14 cellular contexts compared by ENCODE assay signal in the genomic region with DNA sequence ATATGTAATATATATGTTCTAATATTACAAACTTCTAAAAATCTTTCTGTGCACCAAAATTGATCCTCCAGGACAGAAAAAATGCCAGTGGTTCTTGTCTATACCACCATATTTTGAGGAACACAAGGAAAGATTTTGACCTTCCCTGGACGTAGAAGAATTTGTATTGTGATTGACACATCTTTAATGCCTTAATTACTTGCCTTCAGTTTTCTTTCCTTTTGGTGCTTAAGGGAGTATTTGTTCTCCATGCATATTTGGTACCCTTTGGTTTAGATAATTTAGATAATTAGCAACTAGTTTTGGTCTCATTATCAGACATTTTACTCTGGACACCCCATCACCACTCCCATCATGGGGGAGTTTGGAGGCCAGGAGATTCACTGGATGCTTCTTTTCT. TPM values are rescaled to one million over a fixed set of nuclear protein-coding genes. Genes with fewer than 3 reads are reported as not detected.
DNase-seq lines count a peak whose midpoint lies in the region; ATAC-seq and TF ChIP-seq lines count a peak whose summit lies in the region.
"Had no signal": no experiment of that assay in that cellular context is flagged by ENCODE, and none has a peak within 500 bp of the region (broad histone marks: within the 10 kb centered on the region; RNA-seq: fewer than 3 reads in every experiment).

No MANE protein-coding gene starts in this region.

- H3K4me3 Mint-ChIP-seq in CD4-positive, CD25-positive, alpha-beta regulatory T cell, result peak overlapping the region; percentile 88 to 90 (median 88)
- H3K4me3 Mint-ChIP-seq in WTC11 (no peak overlapping the region), immature natural killer cell (peak overlapping the region in 3 of 5 donors; percentile 12 to 59 (median 41))
- H3K4me3 Mint-ChIP-seq: type B pancreatic cell had no signal

- no peaks in the 10 kb centered on the region for H3K27me3 Mint-ChIP-seq in CD4-positive, CD25-positive, alpha-beta regulatory T cell
- H3K27me3 Mint-ChIP-seq in WTC11 (ENCODE audit: low read depth) (no peaks in the 10 kb centered on the region), immature natural killer cell (ENCODE audit: low read depth in 3 of 3) (peaks cover 0 to 2% (median 0%) of the 10 kb centered on the region in 3 donors)
- H3K27me3 Mint-ChIP-seq: progenitor cell of endocrine pancreas, type B pancreatic cell had no signal

- no peak overlapping the region for H3K4me2 ChIP-seq in DND-41 (ENCODE audit: insufficient read depth, low read length)

- intact Hi-C loops in psoas muscle (cut with DNase I) (no loop called here), left cardiac atrium (cut with DNase I) (no loop called here)

- H3K27ac Mint-ChIP-seq in CD4-positive, CD25-positive, alpha-beta regulatory T cell, result peak overlapping the region; percentile 95 to 99 (median 97)
- H3K27ac Mint-ChIP-seq in WTC11, result 0 out of 2 replicates have a peak overlapping the region, but pooled peaks have one; percentile 34
- peak overlapping the region; percentile 72 to 94 (median 80) for H3K27ac Mint-ChIP-seq in immature natural killer cell
- H3K27ac Mint-ChIP-seq: progenitor cell of endocrine pancreas, type B pancreatic cell had no signal

- no peaks in the 10 kb centered on the region for H3K9me3 Mint-ChIP-seq in CD4-positive, CD25-positive, alpha-beta regulatory T cell
- no peaks in the 10 kb centered on the region for H3K9me3 Mint-ChIP-seq in WTC11
- no peaks in the 10 kb centered on the region for H3K9me3 Mint-ChIP-seq in immature natural killer cell
- H3K9me3 Mint-ChIP-seq: type B pancreatic cell had no signal

- peak overlapping the region; percentile 88 for H3K27ac ChIP-seq in CD4-positive, CD25-positive, alpha-beta regulatory T cell (ENCODE audit: insufficient read depth, low read length, poor library complexity, severe bottlenecking)
- H3K27ac ChIP-seq in DND-41 (ENCODE audit: low read length) (peak overlapping the region; percentile 16; the same call in 1 of the 2 replicates), psoas muscle (no peak overlapping the region)
- H3K27ac ChIP-seq: epithelial cell of prostate had no signal

- H3K9ac ChIP-seq in DND-41 (ENCODE audit: low read depth, low read length), result no peak overlapping the region

- H3K79me2 ChIP-seq in DND-41 (ENCODE audit: insufficient read depth, low read length), result peaks cover 78% of the 10 kb centered on the region

- peaks cover 57% of the 10 kb centered on the region for H4K20me1 ChIP-seq in DND-41 (ENCODE audit: insufficient read depth, low read length)

- no peaks in the 10 kb centered on the region for H3K27me3 ChIP-seq in CD4-positive, CD25-positive, alpha-beta regulatory T cell (ENCODE audit: control insufficient read depth, insufficient read depth, low read length)
- H3K27me3 ChIP-seq in DND-41 (ENCODE audit: insufficient read depth, low read length, poor library complexity), result no peaks in the 10 kb centered on the region
- H3K27me3 ChIP-seq in psoas muscle (ENCODE audit: insufficient read depth in 3 of 3, low read length in 2 of 3), result no peaks in the 10 kb centered on the region

- DNase-seq in CD4-positive, CD25-positive, alpha-beta regulatory T cell, result no peak
- no peak for DNase-seq in DND-41
- no peak for DNase-seq in WTC11 (ENCODE audit: low spot score)
- no peak for DNase-seq in immature natural killer cell
- DNase-seq in HEK293T (ENCODE audit: extremely low spot score), result no peak
- no peak for DNase-seq in psoas muscle
- no peak for DNase-seq in left cardiac atrium
- DNase-seq: DMS53, small intestine, SW 1271 had no signal

- TF ChIP-seq CTCF in DND-41 (IDR thresholded peaks at IDR 0.05; ENCODE audit: borderline replicate concordance, extremely low read depth, low read length, poor library complexity, severe bottlenecking) (no peak), WTC11 (IDR thresholded peaks at IDR 0.05) (no peak), psoas muscle (IDR thresholded peaks at IDR 0.05) (no peak)

- H2AFZ ChIP-seq in DND-41 (ENCODE audit: low read depth, low read length), result no peak overlapping the region

- WGBS in psoas muscle, 3 donors, result 86 to 94% (median 86%) methylated on average over 1 of the region's 1 CpG

- H3K4me1 ChIP-seq in CD4-positive, CD25-positive, alpha-beta regulatory T cell (ENCODE audit: control insufficient read depth, insufficient read depth, low read length, poor library complexity, severe bottlenecking), result peaks cover 62% of the 10 kb centered on the region
- H3K4me1 ChIP-seq in DND-41 (ENCODE audit: insufficient read depth, low read length) (no peaks in the 10 kb centered on the region), psoas muscle (no peaks in the 10 kb centered on the region)

- CTCF ChIA-PET in WTC11 (lab: Charles Lee) (interaction anchor here (1.5 kb wide), 1 partner anchor 12 kb away, joined by 3 read pairs; no protein-coding TSS in a partner anchor), HEK293T (lab: Yijun Ruan, JAX) (no interaction called here)

- H3K4me3 ChIP-seq in CD4-positive, CD25-positive, alpha-beta regulatory T cell (ENCODE audit: low read depth, low read length), result peak overlapping the region; percentile 83
- H3K4me3 ChIP-seq in DND-41 (ENCODE audit: low read depth in 1 of 2, low read length in 2 of 2), result no peak overlapping the region
- no peak overlapping the region for H3K4me3 ChIP-seq in psoas muscle

- POLR2A ChIA-PET in WTC11 (lab: Charles Lee) (no interaction called here), HEK293T (lab: Yijun Ruan, JAX) (no interaction called here)

- H3K9me3 ChIP-seq in CD4-positive, CD25-positive, alpha-beta regulatory T cell (ENCODE audit: control insufficient read depth in 2 of 2, low read length in 2 of 2), result no peaks in the 10 kb centered on the region
- H3K9me3 ChIP-seq in DND-41 (ENCODE audit: insufficient read depth, low read length, severe bottlenecking) (no peaks in the 10 kb centered on the region), psoas muscle (no peaks in the 10 kb centered on the region)

- H3K4me1 Mint-ChIP-seq in CD4-positive, CD25-positive, alpha-beta regulatory T cell, result peaks cover 21 to 74% (median 52%) of the 10 kb centered on the region in 4 donors
- peaks cover 23% of the 10 kb centered on the region for H3K4me1 Mint-ChIP-seq in WTC11
- H3K4me1 Mint-ChIP-seq in immature natural killer cell, result peaks cover 41 to 57% of the 10 kb centered on the region in 2 donors

- ATAC-seq in CD4-positive, CD25-positive, alpha-beta regulatory T cell (ENCODE audit: low read depth in 2 of 2), result no peak
- ATAC-seq in DND-41 (ENCODE audit: insufficient read depth, low read depth) (no peak), WTC11 (no peak), psoas muscle (no peak), GM18520 (IDR thresholded peaks at IDR 0.05; ENCODE audit: unreplicated experiment) (no peak), left cardiac atrium (no peak)

- peaks cover 11% of the 10 kb centered on the region for H3K36me3 Mint-ChIP-seq in CD4-positive, CD25-positive, alpha-beta regulatory T cell
- H3K36me3 Mint-ChIP-seq in WTC11 (no peaks in the 10 kb centered on the region), immature natural killer cell (no peaks in the 10 kb centered on the region)

- H3K36me3 ChIP-seq in CD4-positive, CD25-positive, alpha-beta regulatory T cell (ENCODE audit: control insufficient read depth, insufficient read depth, low read length), result no peaks in the 10 kb centered on the region
- H3K36me3 ChIP-seq in DND-41 (ENCODE audit: insufficient read depth, low read length) (no peaks in the 10 kb centered on the region; the same call in 1 of the 2 replicates), psoas muscle (ENCODE audit: insufficient read depth in 1 of 2, low read depth in 1 of 2) (no peaks in the 10 kb centered on the region)

TF ChIP-seq in WTC11, 78 proteins besides CTCF, POLR2A, EP300 and RAD21 (continues in another document):
- TF ChIP-seq JAZF1 (CRISPR knock-in tag; IDR thresholded peaks at IDR 0.05) (no peak), FOXP1 (CRISPR knock-in tag; IDR thresholded peaks at IDR 0.05; ENCODE audit: borderline replicate concordance) (no peak), TP53 (CRISPR knock-in tag; IDR thresholded peaks at IDR 0.05) (no peak), NR2C2 (CRISPR knock-in tag; IDR thresholded peaks at IDR 0.05) (no peak), SMAD4 (CRISPR knock-in tag; IDR thresholded peaks at IDR 0.05) (no peak), ZNF232 (CRISPR knock-in tag; IDR thresholded peaks at IDR 0.05) (no peak), ZNF138 (CRISPR knock-in tag; conservative IDR thresholded peaks at IDR 0.05) (no peak), NFE2L1 (CRISPR knock-in tag; IDR thresholded peaks at IDR 0.05) (no peak)

TF ChIP-seq in HEK293T, 16 proteins besides CTCF, POLR2A, EP300 and RAD21:
- TF ChIP-seq L3MBTL2 (conservative IDR thresholded peaks at IDR 0.05), result no peak
- no peak for TF ChIP-seq SUZ12 (IDR thresholded peaks at IDR 0.05)
- no peak for TF ChIP-seq FOXA1 (IDR thresholded peaks at IDR 0.05)
- no peak for TF ChIP-seq SP1 (IDR thresholded peaks at IDR 0.05)
- TF ChIP-seq ZNF384 (IDR thresholded peaks at IDR 0.05), result no peak
- TF ChIP-seq, protein P1, sequence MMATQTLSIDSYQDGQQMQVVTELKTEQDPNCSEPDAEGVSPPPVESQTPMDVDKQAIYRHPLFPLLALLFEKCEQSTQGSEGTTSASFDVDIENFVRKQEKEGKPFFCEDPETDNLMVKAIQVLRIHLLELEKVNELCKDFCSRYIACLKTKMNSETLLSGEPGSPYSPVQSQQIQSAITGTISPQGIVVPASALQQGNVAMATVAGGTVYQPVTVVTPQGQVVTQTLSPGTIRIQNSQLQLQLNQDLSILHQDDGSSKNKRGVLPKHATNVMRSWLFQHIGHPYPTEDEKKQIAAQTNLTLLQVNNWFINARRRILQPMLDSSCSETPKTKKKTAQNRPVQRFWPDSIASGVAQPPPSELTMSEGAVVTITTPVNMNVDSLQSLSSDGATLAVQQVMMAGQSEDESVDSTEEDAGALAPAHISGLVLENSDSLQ (IDR thresholded peaks at IDR 0.05), result no peak; the same call in 1 of the 2 replicates
- no peak for TF ChIP-seq HDGF (IDR thresholded peaks at IDR 0.05; ENCODE audit: borderline replicate concordance)
- no peak for TF ChIP-seq LEF1 (IDR thresholded peaks at IDR 0.05; ENCODE audit: borderline replicate concordance)
- TF ChIP-seq ELF4 (IDR thresholded peaks at IDR 0.05), result no peak
- TF ChIP-seq ARNT (IDR thresholded peaks at IDR 0.05), result no peak
- no peak for TF ChIP-seq BHLHE40 (IDR thresholded peaks at IDR 0.05; ENCODE audit: borderline replicate concordance)
- no peak for TF ChIP-seq NFRKB (IDR thresholded peaks at IDR 0.05)
- no peak for TF ChIP-seq CTBP1 (IDR thresholded peaks at IDR 0.05; ENCODE audit: borderline replicate concordance)
- no peak for TF ChIP-seq TARDBP (IDR thresholded peaks at IDR 0.05)
- TF ChIP-seq FOXK2 (IDR thresholded peaks at IDR 0.05), result no peak
- TF ChIP-seq FOXM1 (IDR thresholded peaks at IDR 0.05; ENCODE audit: borderline replicate concordance), result no peak
TF ChIP-seq in HEK293T: peak in this region for 0.

RNA-seq across cellular contexts. Expression of a gene that starts 27.6 kb away (rescaled TPM):
- 71.2 TPM for total RNA-seq in CD4-positive, CD25-positive, alpha-beta regulatory T cell
- polyA plus RNA-seq in CD4-positive, CD25-positive, alpha-beta regulatory T cell, result 10 to 100 TPM; 17.7 to 26.9 (median 20.4) TPM
- total RNA-seq in WTC11 (2021), result 8.2 to 11.2 TPM (median 9.6 TPM) in 3 replicates
- 10 to 100 TPM in 1 of 3 donors, 1 to 10 TPM in 2; 9.2 to 12.8 (median 9.3) TPM for polyA plus RNA-seq in immature natural killer cell
- total RNA-seq in psoas muscle, result 10 to 100 TPM in 1 of 4 donors, 1 to 10 TPM in 3; 7.9 to 16.3 (median 8.2) TPM
- 10 to 100 TPM in 1 of 3 donors, 1 to 10 TPM in 2; 3.3 to 15.9 (median 3.3) TPM for polyA plus RNA-seq in psoas muscle
- 10 to 100 TPM; 12.2 to 15.7 TPM for total RNA-seq in left cardiac atrium

Comparison
In these comparisons a context has a peak if more than half of its experiments do, and no peak if none do; other contexts are left out.
1. H3K27ac Mint-ChIP-seq: peak in every context shown above with its lines; median percentile 97 in CD4-positive, CD25-positive, alpha-beta regulatory T cell; 80 in immature natural killer cell; 34 in WTC11.